Comparison of ENCODE assay signal across 8 cellular contexts in the genomic region with DNA sequence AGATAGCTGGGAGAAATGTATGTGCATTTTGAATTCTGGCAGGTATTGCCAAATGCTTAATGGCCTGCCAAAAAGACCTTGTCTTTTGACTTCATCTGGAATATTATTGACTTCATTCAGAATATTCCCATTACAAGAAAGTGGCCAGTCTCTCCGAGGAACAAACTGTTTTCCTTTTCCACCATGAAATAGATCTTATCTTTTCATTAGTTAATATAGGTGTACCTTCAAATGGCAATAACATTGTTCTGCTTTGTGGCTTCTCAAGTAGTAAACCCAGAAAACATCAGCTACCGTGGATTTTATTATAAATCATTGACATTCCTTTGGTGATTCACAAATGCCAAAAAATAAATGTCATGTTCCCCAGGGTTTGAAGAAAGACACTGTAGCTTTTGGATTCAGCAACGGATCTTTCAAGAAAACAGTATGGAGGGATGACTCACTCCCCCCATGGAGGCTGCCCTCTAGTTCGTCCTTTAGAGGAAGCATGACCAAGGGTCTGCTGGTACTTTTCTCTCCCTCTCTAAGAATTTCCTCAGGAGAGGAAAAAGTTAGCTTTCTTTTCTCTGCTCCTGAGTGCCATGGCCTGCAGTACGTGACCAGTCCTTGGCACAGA. TPM values are rescaled to one million over a fixed set of nuclear protein-coding genes. Genes with fewer than 3 reads are reported as not detected.
DNase-seq lines count a peak whose midpoint lies in the region; ATAC-seq and TF ChIP-seq lines count a peak whose summit lies in the region.

No MANE protein-coding gene starts in this region.

- no TSS peak for BruUV-seq in HCT116 (replicated peaks; lab: Mats Ljungman, UMichigan)

- H3K79me2 ChIP-seq in HCT116 (ENCODE audit: insufficient read depth, low read length): no peaks in the 10 kb centered on the region

- CTCF ChIA-PET in AG04449 (lab: Yijun Ruan, JAX): interaction anchor here (0.9 to 28.3 kb wide), 8 partner anchors 9 to 145 kb away, joined by 3 to 467 read pairs (median 10); no protein-coding TSS in a partner anchor
- CTCF ChIA-PET in HCT116 (lab: Charles Lee): interaction anchor here (1.0 to 1.6 kb wide), 6 partner anchors 11 to 143 kb away, joined by 4 to 10 read pairs (median 8); no protein-coding TSS in a partner anchor

- H3K36me3 ChIP-seq in HCT116 (ENCODE audit: control insufficient read depth in 1 of 2, insufficient read depth in 2 of 2, low read length in 2 of 2): no peaks in the 10 kb centered on the region
- H3K36me3 ChIP-seq in ascending aorta: no peaks in the 10 kb centered on the region

- POLR2A ChIA-PET in AG04449 (lab: Yijun Ruan, JAX) (interaction anchor here (1.2 kb wide), 1 partner anchor 145 kb away, joined by 3 read pairs; no protein-coding TSS in a partner anchor), HCT116 (lab: Charles Lee) (no interaction called here)

- intact Hi-C loops in HCT116 (cut with micrococcal nuclease): no loop called here
- intact Hi-C loops in ascending aorta (cut with DNase I): loop anchor here (5.0 kb wide), 1 partner anchor 111 kb away; a partner anchor contains a TSS

- no peaks in the 10 kb centered on the region for H3K9me3 ChIP-seq in HCT116 (ENCODE audit: control insufficient read depth in 1 of 2, insufficient read depth in 1 of 2, low read depth in 1 of 2, low read length in 2 of 2)
- no peaks in the 10 kb centered on the region for H3K9me3 ChIP-seq in ascending aorta

- peak overlapping the region; percentile 99 for H3K4me2 ChIP-seq in HCT116 (ENCODE audit: low read length)

- DNase-seq in AG04449 (ENCODE audit: low read depth, low spot score) (peak; percentile 19), HCT116 (ENCODE audit: low read depth, low spot score) (no peak), ascending aorta (ENCODE audit: low spot score in 2 of 2) (no peak), NCI-H1417 (lab: John Stamatoyannopoulos, UW) (no peak), pons (ENCODE audit: low spot score) (no peak)

- RAD21 ChIA-PET in HCT116 (lab: Charles Lee; ENCODE audit: low non-redundant PET in 1 of 2, low total read pairs in 2 of 2, uncharacterized antibody in 2 of 2, unreplicated experiment in 2 of 2): interaction anchor here (0.5 to 1.4 kb wide), 5 partner anchors 79 to 1212 kb away, joined by 3 to 7 read pairs (median 3); no protein-coding TSS in a partner anchor

- H3K27me3 ChIP-seq in HCT116 (ENCODE audit: insufficient read depth, low read length) (no peaks in the 10 kb centered on the region), ascending aorta (peaks cover 9% of the 10 kb centered on the region), layer of hippocampus (ENCODE audit: control insufficient read depth, insufficient read depth, low read length) (peaks cover 20% of the 10 kb centered on the region)

- H3K4me3 ChIP-seq in AG04449 (ENCODE audit: low read depth, low read length) (peak overlapping the region; percentile 66), HCT116 (replicated peaks in 1 of 2; ENCODE audit: low read depth in 1 of 2, low read length in 2 of 2) (peak overlapping the region; percentile 65 to 76), ascending aorta (peak overlapping the region; percentile 49 to 63)

- H3K4me1 ChIP-seq in HCT116 (ENCODE audit: control insufficient read depth in 1 of 2, insufficient read depth in 2 of 2, low read length in 2 of 2) (peaks cover 8 to 19% of the 10 kb centered on the region in 2 experiments; a peak in 3 of 4 replicates), ascending aorta (peaks cover 4 to 14% of the 10 kb centered on the region in 2 donors)

- TF ChIP-seq CTCF in AG04449 (IDR thresholded peaks at IDR 0.05; ENCODE audit: insufficient read depth, low read length, missing control alignments): no peak
- no peak for TF ChIP-seq CTCF in HCT116 (IDR thresholded peaks at IDR 0.05 in 2 of 3, conservative IDR thresholded peaks at IDR 0.05 in 1 of 3; ENCODE audit: borderline replicate concordance in 1 of 3, insufficient read depth in 1 of 3, low read depth in 2 of 3, low read length in 2 of 3)
- no peak for TF ChIP-seq CTCF in ascending aorta (IDR thresholded peaks at IDR 0.05)

- H3K27ac ChIP-seq in HCT116 (ENCODE audit: low read depth, low read length) (no peak overlapping the region), ascending aorta (no peak overlapping the region), layer of hippocampus (ENCODE audit: low read depth, low read length) (peak overlapping the region; percentile 58)

- peak overlapping the region; percentile 48 for H3K9ac ChIP-seq in HCT116 (ENCODE audit: low read length)

- ATAC-seq in HCT116 (peak; percentile 20), GM21576 (IDR thresholded peaks at IDR 0.05; ENCODE audit: unreplicated experiment) (no peak), HG02588 (IDR thresholded peaks at IDR 0.05; ENCODE audit: unreplicated experiment) (no peak)

- peak overlapping the region; percentile 84 for H2AFZ ChIP-seq in HCT116 (ENCODE audit: low read depth, low read length, poor library complexity, severe bottlenecking)

- H3K9me2 ChIP-seq in HCT116 (ENCODE audit: insufficient read depth): no peaks in the 10 kb centered on the region

- no peak for TF ChIP-seq POLR2A in HCT116 (IDR thresholded peaks at IDR 0.05; ENCODE audit: borderline replicate concordance, extremely low read depth, insufficient read depth, insufficient read length)

- H4K20me1 ChIP-seq in HCT116 (ENCODE audit: insufficient read depth): no peaks in the 10 kb centered on the region

- TF ChIP-seq RAD21 in HCT116 (IDR thresholded peaks at IDR 0.05; ENCODE audit: low read depth): no peak

TF ChIP-seq in HCT116, 20 proteins besides CTCF, POLR2A, EP300 and RAD21:
- TF ChIP-seq CBX3 (IDR thresholded peaks at IDR 0.05; ENCODE audit: low read depth) (no peak), SP1 (IDR thresholded peaks at IDR 0.05; ENCODE audit: low read depth) (no peak), SRF (IDR thresholded peaks at IDR 0.05; ENCODE audit: low read depth) (no peak), SIN3A (IDR thresholded peaks at IDR 0.05; ENCODE audit: low read depth) (no peak), ZNF274 (IDR thresholded peaks at IDR 0.05; ENCODE audit: low read depth, low read length) (no peak), ZFX (IDR thresholded peaks at IDR 0.05) (no peak), TCF7L2 (IDR thresholded peaks at IDR 0.05; ENCODE audit: borderline replicate concordance, extremely low read depth, insufficient read depth, insufficient read length) (no peak)
- TF ChIP-seq, protein P1, sequence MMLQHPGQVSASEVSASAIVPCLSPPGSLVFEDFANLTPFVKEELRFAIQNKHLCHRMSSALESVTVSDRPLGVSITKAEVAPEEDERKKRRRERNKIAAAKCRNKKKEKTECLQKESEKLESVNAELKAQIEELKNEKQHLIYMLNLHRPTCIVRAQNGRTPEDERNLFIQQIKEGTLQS (IDR thresholded peaks at IDR 0.05): no peak
- TF ChIP-seq, protein P2, sequence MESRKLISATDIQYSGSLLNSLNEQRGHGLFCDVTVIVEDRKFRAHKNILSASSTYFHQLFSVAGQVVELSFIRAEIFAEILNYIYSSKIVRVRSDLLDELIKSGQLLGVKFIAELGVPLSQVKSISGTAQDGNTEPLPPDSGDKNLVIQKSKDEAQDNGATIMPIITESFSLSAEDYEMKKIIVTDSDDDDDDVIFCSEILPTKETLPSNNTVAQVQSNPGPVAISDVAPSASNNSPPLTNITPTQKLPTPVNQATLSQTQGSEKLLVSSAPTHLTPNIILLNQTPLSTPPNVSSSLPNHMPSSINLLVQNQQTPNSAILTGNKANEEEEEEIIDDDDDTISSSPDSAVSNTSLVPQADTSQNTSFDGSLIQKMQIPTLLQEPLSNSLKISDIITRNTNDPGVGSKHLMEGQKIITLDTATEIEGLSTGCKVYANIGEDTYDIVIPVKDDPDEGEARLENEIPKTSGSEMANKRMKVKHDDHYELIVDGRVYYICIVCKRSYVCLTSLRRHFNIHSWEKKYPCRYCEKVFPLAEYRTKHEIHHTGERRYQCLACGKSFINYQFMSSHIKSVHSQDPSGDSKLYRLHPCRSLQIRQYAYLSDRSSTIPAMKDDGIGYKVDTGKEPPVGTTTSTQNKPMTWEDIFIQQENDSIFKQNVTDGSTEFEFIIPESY (IDR thresholded peaks at IDR 0.05; ENCODE audit: extremely low read depth, insufficient replicate concordance, low read length): no peak
- TF ChIP-seq, protein P3, sequence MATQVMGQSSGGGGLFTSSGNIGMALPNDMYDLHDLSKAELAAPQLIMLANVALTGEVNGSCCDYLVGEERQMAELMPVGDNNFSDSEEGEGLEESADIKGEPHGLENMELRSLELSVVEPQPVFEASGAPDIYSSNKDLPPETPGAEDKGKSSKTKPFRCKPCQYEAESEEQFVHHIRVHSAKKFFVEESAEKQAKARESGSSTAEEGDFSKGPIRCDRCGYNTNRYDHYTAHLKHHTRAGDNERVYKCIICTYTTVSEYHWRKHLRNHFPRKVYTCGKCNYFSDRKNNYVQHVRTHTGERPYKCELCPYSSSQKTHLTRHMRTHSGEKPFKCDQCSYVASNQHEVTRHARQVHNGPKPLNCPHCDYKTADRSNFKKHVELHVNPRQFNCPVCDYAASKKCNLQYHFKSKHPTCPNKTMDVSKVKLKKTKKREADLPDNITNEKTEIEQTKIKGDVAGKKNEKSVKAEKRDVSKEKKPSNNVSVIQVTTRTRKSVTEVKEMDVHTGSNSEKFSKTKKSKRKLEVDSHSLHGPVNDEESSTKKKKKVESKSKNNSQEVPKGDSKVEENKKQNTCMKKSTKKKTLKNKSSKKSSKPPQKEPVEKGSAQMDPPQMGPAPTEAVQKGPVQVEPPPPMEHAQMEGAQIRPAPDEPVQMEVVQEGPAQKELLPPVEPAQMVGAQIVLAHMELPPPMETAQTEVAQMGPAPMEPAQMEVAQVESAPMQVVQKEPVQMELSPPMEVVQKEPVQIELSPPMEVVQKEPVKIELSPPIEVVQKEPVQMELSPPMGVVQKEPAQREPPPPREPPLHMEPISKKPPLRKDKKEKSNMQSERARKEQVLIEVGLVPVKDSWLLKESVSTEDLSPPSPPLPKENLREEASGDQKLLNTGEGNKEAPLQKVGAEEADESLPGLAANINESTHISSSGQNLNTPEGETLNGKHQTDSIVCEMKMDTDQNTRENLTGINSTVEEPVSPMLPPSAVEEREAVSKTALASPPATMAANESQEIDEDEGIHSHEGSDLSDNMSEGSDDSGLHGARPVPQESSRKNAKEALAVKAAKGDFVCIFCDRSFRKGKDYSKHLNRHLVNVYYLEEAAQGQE (IDR thresholded peaks at IDR 0.05; ENCODE audit: low read depth): no peak

RNA-seq across cellular contexts. Expression of a gene that starts 1.1 kb away (rescaled TPM):
- total RNA-seq in HCT116 (2021; ENCODE audit: unreplicated experiment) (6.5 TPM), ascending aorta (3.0 TPM)
- polyA plus RNA-seq in HCT116 (2012): 3.0 and 5.9 TPM in 2 replicates
